ENCODE assay signal across 8 cellular contexts in genomic region chr14:104681689-104682074, GRCh38. TPM values are rescaled to one million over a fixed set of nuclear protein-coding genes. Genes with fewer than 3 reads are reported as not detected.
DNase-seq lines count a peak whose midpoint lies in the region; ATAC-seq and TF ChIP-seq lines count a peak whose summit lies in the region.

No MANE protein-coding gene starts in this region.

- no CpG with 5 or more reads among the region's 11 CpGs for WGBS in H9 (ENCODE audit: extremely low coverage, insufficient read length, low lambda C conversion rate)
- WGBS in psoas muscle, 3 donors, result 12 to 33% (median 25%) methylated on average over 11 of the region's 11 CpGs

- no peak overlapping the region for H2BK120ac ChIP-seq in H9 (ENCODE audit: low read depth, low read length, poor library complexity, severe bottlenecking)

- H3K27ac ChIP-seq in H9 (ENCODE audit: insufficient read length, low read depth, low read length) (no peak overlapping the region), psoas muscle (peak overlapping the region; percentile 69)

- H4K20me1 ChIP-seq in H9 (ENCODE audit: control insufficient read depth, insufficient read depth, insufficient read length), result no peaks in the 10 kb centered on the region

- H3K36me3 Mint-ChIP-seq in H9 (ENCODE audit: insufficient read depth in 1 of 3, low read depth in 3 of 3), result no peaks in the 10 kb centered on the region; a peak in 3 of 7 replicates

- H3K9me3 ChIP-seq in H9 (ENCODE audit: control insufficient read depth, low read depth, low read length) (no peaks in the 10 kb centered on the region), psoas muscle (no peaks in the 10 kb centered on the region)

- H2AK5ac ChIP-seq in H9 (ENCODE audit: insufficient read length, low read length), result no peak overlapping the region

- no peaks in the 10 kb centered on the region for H3K27me3 ChIP-seq in H9 (ENCODE audit: insufficient read depth, low read length)
- no peaks in the 10 kb centered on the region for H3K27me3 ChIP-seq in psoas muscle (ENCODE audit: insufficient read depth in 3 of 3, low read length in 2 of 3)

- no peak overlapping the region for H3K23ac ChIP-seq in H9 (ENCODE audit: insufficient read length, low read depth, low read length)

- no peaks in the 10 kb centered on the region for H3K79me1 ChIP-seq in H9 (ENCODE audit: insufficient read depth, low read depth, low read length, poor library complexity, severe bottlenecking)

- peak overlapping the region; percentile 25 for H3K4me2 ChIP-seq in H9 (ENCODE audit: insufficient read depth, insufficient read length, low read length)

- H4K91ac ChIP-seq in H9 (ENCODE audit: insufficient read length, low read depth, low read length), result no peak overlapping the region

- H3K4me3 Mint-ChIP-seq in H9, result peak overlapping the region; percentile 56 to 72

- no peak overlapping the region for H2BK12ac ChIP-seq in H9 (ENCODE audit: insufficient read length, low read depth, low read length)

- peaks cover 50 to 61% of the 10 kb centered on the region in 2 experiments for H3K4me1 Mint-ChIP-seq in H9

- intact Hi-C loops in left ventricle myocardium superior (cut with micrococcal nuclease) (no loop called here), psoas muscle (cut with DNase I) (loop anchor here in 1 of 2 donors (10.0 kb wide), 1 partner anchor 813 kb away; the partner anchor contains the start of gene TEDC1)

- no peaks in the 10 kb centered on the region for H3K36me3 ChIP-seq in psoas muscle (ENCODE audit: insufficient read depth in 1 of 2, low read depth in 1 of 2)

- no peak overlapping the region for H2AFZ ChIP-seq in H9 (ENCODE audit: low read length)

- H2BK5ac ChIP-seq in H9 (ENCODE audit: insufficient read length, low read length), result no peak overlapping the region

- no peak overlapping the region for H3K9ac ChIP-seq in H9 (ENCODE audit: extremely low read depth, insufficient read length, low read length)

- no peak for TF ChIP-seq CTCF in H9 (conservative IDR thresholded peaks at IDR 0.05)
- no peak for TF ChIP-seq CTCF in psoas muscle (IDR thresholded peaks at IDR 0.05)

- H3K4me3 ChIP-seq in psoas muscle, result peak overlapping the region; percentile 30

- peaks cover 7% of the 10 kb centered on the region for H3K27me3 Mint-ChIP-seq in H9 (ENCODE audit: low read depth)

- no peak overlapping the region for H2BK20ac ChIP-seq in H9 (ENCODE audit: low read depth, low read length, poor library complexity, severe bottlenecking)

- H3K4ac ChIP-seq in H9 (ENCODE audit: low read depth, low read length), result no peak overlapping the region

- peak overlapping the region; percentile 52 to 96 (median 88); a peak in 6 of 7 replicates for H3K27ac Mint-ChIP-seq in H9

- H3K18ac ChIP-seq in H9 (ENCODE audit: insufficient read length, low read depth, low read length), result no peak overlapping the region

- no peak overlapping the region for H3K56ac ChIP-seq in H9 (ENCODE audit: insufficient read length, low read depth, low read length)

- H3T11ph ChIP-seq in H9 (ENCODE audit: low read length), result no peak overlapping the region

- peaks cover 0 to 8% of the 10 kb centered on the region in 2 experiments; a peak in 2 of 5 replicates for H3K9me3 Mint-ChIP-seq in H9

- peaks cover 12% of the 10 kb centered on the region for H3K23me2 ChIP-seq in H9 (ENCODE audit: insufficient read length, low read depth, low read length, poor library complexity, severe bottlenecking)

- H3K4me1 ChIP-seq in H9 (ENCODE audit: insufficient read depth, low read length) (peaks cover 8% of the 10 kb centered on the region; the same call in 1 of the 2 replicates), psoas muscle (peaks cover 39% of the 10 kb centered on the region)

- H3K79me2 ChIP-seq in H9 (ENCODE audit: insufficient read depth, low read length), result no peaks in the 10 kb centered on the region

- DNase-seq in H9 (peak; percentile 94), amniotic stem cell (lab: John Stamatoyannopoulos, UW) (peak; percentile 63), left ventricle myocardium superior (peak; percentile 91), psoas muscle (peak; percentile 87 to 89), GM19238 (ENCODE audit: insufficient read length, low spot score) (no peak), inferior parietal cortex (ENCODE audit: extremely low spot score) (no peak)
- no peak for DNase-seq in effector CD8-positive, alpha-beta T cell (lab: John Stamatoyannopoulos, UW)

- no peak overlapping the region for H2BK15ac ChIP-seq in H9 (ENCODE audit: low read depth, low read length)

- no peak overlapping the region for H4K8ac ChIP-seq in H9 (replicated peaks; ENCODE audit: insufficient read length, low read depth, low read length)

- H3K14ac ChIP-seq in H9 (ENCODE audit: insufficient read depth, low read length), result no peak overlapping the region

- ATAC-seq in left ventricle myocardium superior (peak; percentile 63), psoas muscle (peak; percentile 52 to 71 (median 62)), GM18502 (IDR thresholded peaks at IDR 0.05; ENCODE audit: poor library complexity, unreplicated experiment) (no peak)

- no peak overlapping the region for H4K5ac ChIP-seq in H9 (ENCODE audit: insufficient read length, low read depth, low read length)

RNA-seq across cellular contexts. Expression of gene INF2, which starts 7.7 kb away (rescaled TPM):
- 58.3 and 59.1 TPM in 2 replicates for total RNA-seq in H9 (2021)
- 30.4 TPM for total RNA-seq in left ventricle myocardium superior
- 10 to 100 TPM; 16.4 to 26.3 (median 23.4) TPM for total RNA-seq in psoas muscle
- polyA plus RNA-seq in psoas muscle, result 10 to 100 TPM; 12.0 to 29.1 (median 12.8) TPM

RNA-seq across cellular contexts. Expression of gene ADSS1, which starts 42.3 kb away (rescaled TPM):
- total RNA-seq in H9 (2021) (7.8 and 8.5 TPM in 2 replicates), left ventricle myocardium superior (226 TPM), psoas muscle (100 to 1,000 TPM; 201 to 359 (median 278) TPM)
- polyA plus RNA-seq in psoas muscle, result 100 to 1,000 TPM; 187 to 394 (median 300) TPM

Comparison
In these comparisons a context has a peak if more than half of its experiments do, and no peak if none do; other contexts are left out.
1. DNase-seq: peak in H9 (single experiment), amniotic stem cell (single experiment), left ventricle myocardium superior (single experiment) and psoas muscle (2 of 2); none in effector CD8-positive, alpha-beta T cell (single experiment), GM19238 (single experiment) and inferior parietal cortex (single experiment).
2. RNA of gene ADSS1, which starts 42.3 kb away (total RNA-seq): 201 to 359 TPM in psoas muscle and 226 TPM in left ventricle myocardium superior (single experiment); 7.8 to 8.5 TPM in H9; every median in the first group is over 10 times any median in the second.